In genomic region chr3:3589715-3590130, GRCh38 we compare ENCODE assay signal across 17 cellular contexts.
DNase-seq lines count a peak whose midpoint lies in the region; ATAC-seq, FAIRE-seq and TF ChIP-seq lines count a peak whose summit lies in the region.
"Had no signal": no experiment of that assay in that cellular context is flagged by ENCODE, and none has a peak within 500 bp of the region (broad histone marks: within the 10 kb centered on the region; RNA-seq: fewer than 3 reads in every experiment).

No MANE protein-coding gene starts in this region.

- H3K27ac Mint-ChIP-seq in stimulated activated naive B cell treated with anti-CD40 and anti-IgM and Interleukin-4, amounts not matched to agents 10 μg/mL and 1 μg/mL and 100 μg/mL, for 72 hours, result no peak overlapping the region
- H3K27ac Mint-ChIP-seq in activated CD4-positive, alpha-beta T cell treated with anti-CD3 and anti-CD28 coated beads, Interleukin-2, amount 10 ng/mL, durations not matched to agents 24 days and 14 days, result no peak overlapping the region

- no peaks in the 10 kb centered on the region for H3K4me1 ChIP-seq in HAP-1
- H3K4me1 ChIP-seq in pancreas, result no peaks in the 10 kb centered on the region
- H3K4me1 ChIP-seq: thyroid gland had no signal

- no peak overlapping the region for H3K4me3 ChIP-seq in HAP-1
- H3K4me3 ChIP-seq in pancreas, result no peak overlapping the region
- H3K4me3 ChIP-seq: dorsolateral prefrontal cortex, thyroid gland had no signal

- H3K36me3 Mint-ChIP-seq in stimulated activated naive B cell treated with anti-CD40 and anti-IgM and Interleukin-4, amounts not matched to agents 10 μg/mL and 1 μg/mL and 100 μg/mL, for 72 hours, result no peaks in the 10 kb centered on the region
- H3K36me3 Mint-ChIP-seq in activated CD4-positive, alpha-beta T cell treated with anti-CD3 and anti-CD28 coated beads, Interleukin-2, amount 10 ng/mL, durations not matched to agents 24 days and 14 days (ENCODE audit: low read depth), result no peaks in the 10 kb centered on the region

- H3K4me1 Mint-ChIP-seq in stimulated activated naive B cell treated with anti-CD40 and anti-IgM and Interleukin-4, amounts not matched to agents 10 μg/mL and 1 μg/mL and 100 μg/mL, for 72 hours, result peaks cover 0 to 5% of the 10 kb centered on the region in 2 donors
- no peaks in the 10 kb centered on the region for H3K4me1 Mint-ChIP-seq in activated CD4-positive, alpha-beta T cell treated with anti-CD3 and anti-CD28 coated beads, Interleukin-2, amount 10 ng/mL, durations not matched to agents 24 days and 14 days

- peak; percentile 36 for DNase-seq in NK-92 treated with Interleukin-12 subunit alpha and Interleukin-12 subunit beta, amount 100 ng/mL, for 24 hours (lab: John Stamatoyannopoulos, UW)
- no peak for DNase-seq in NK-92 (lab: John Stamatoyannopoulos, UW; ENCODE audit: unreplicated experiment)
- no peak for DNase-seq in stimulated activated naive B cell treated with anti-CD40 and anti-IgM and Interleukin-4, amounts not matched to agents 10 μg/mL and 1 μg/mL and 100 μg/mL, for 72 hours
- no peak for DNase-seq in HAP-1 (ENCODE audit: low spot score in 2 of 2)
- DNase-seq in activated CD4-positive, alpha-beta T cell treated with anti-CD3 and anti-CD28 coated beads, Interleukin-2, amount 10 ng/mL, durations not matched to agents 24 days and 14 days, result no peak
- no peak for DNase-seq in pancreas
- DNase-seq: 8988T, activated T-cell treated with anti-CD3 and anti-CD28 coated beads for 4 hours, dorsolateral prefrontal cortex, islet precursor cell, KBM-7, NCI-H446 treated with DMSO at 0.1 percent for 48 hours, SHP77 treated with DMSO at 0.1 percent for 48 hours, thyroid gland had no signal

- no peak for TF ChIP-seq CTCF in pancreas (IDR thresholded peaks at IDR 0.05)

- H3K4me3 Mint-ChIP-seq in stimulated activated naive B cell treated with anti-CD40 and anti-IgM and Interleukin-4, amounts not matched to agents 10 μg/mL and 1 μg/mL and 100 μg/mL, for 72 hours, result no peak overlapping the region
- H3K4me3 Mint-ChIP-seq in activated CD4-positive, alpha-beta T cell treated with anti-CD3 and anti-CD28 coated beads, Interleukin-2, amount 10 ng/mL, durations not matched to agents 24 days and 14 days, result no peak overlapping the region

- in situ Hi-C loops in HAP-1 (cut with MboI; ENCODE audit: low sequenced_read_pairs), result no loop called here

- peak; percentile 84 for ATAC-seq in HG02678 (IDR thresholded peaks at IDR 0.05; ENCODE audit: unreplicated experiment)
- ATAC-seq in HG03565 (IDR thresholded peaks at IDR 0.05; ENCODE audit: unreplicated experiment), result peak; percentile 86
- ATAC-seq in stimulated activated naive B cell treated with anti-CD40 and anti-IgM and Interleukin-4, amounts not matched to agents 10 μg/mL and 1 μg/mL and 100 μg/mL, for 72 hours (replicated peaks), result peak; percentile 27 to 56
- ATAC-seq in pancreas, result no peak
- ATAC-seq: sciatic nerve had no signal

- H3K9me3 ChIP-seq in HAP-1 (no peaks in the 10 kb centered on the region), pancreas (no peaks in the 10 kb centered on the region)
- H3K9me3 ChIP-seq: thyroid gland had no signal

- H3K27me3 ChIP-seq in HAP-1 (ENCODE audit: low read depth), result no peaks in the 10 kb centered on the region
- no peaks in the 10 kb centered on the region for H3K27me3 ChIP-seq in pancreas
- H3K27me3 ChIP-seq: dorsolateral prefrontal cortex, thyroid gland had no signal

- no peaks in the 10 kb centered on the region for H3K27me3 Mint-ChIP-seq in stimulated activated naive B cell treated with anti-CD40 and anti-IgM and Interleukin-4, amounts not matched to agents 10 μg/mL and 1 μg/mL and 100 μg/mL, for 72 hours
- no peaks in the 10 kb centered on the region for H3K27me3 Mint-ChIP-seq in activated CD4-positive, alpha-beta T cell treated with anti-CD3 and anti-CD28 coated beads, Interleukin-2, amount 10 ng/mL, durations not matched to agents 24 days and 14 days

- WGBS in pancreas, 2 donors, result 67 to 80% methylated on average over 3 of the region's 3 CpGs

- no peak for FAIRE-seq in pancreas (lab: Jason Lieb, UNC)

- peaks cover 0 to 4% of the 10 kb centered on the region in 2 donors for H3K9me3 Mint-ChIP-seq in stimulated activated naive B cell treated with anti-CD40 and anti-IgM and Interleukin-4, amounts not matched to agents 10 μg/mL and 1 μg/mL and 100 μg/mL, for 72 hours
- no peaks in the 10 kb centered on the region for H3K9me3 Mint-ChIP-seq in activated CD4-positive, alpha-beta T cell treated with anti-CD3 and anti-CD28 coated beads, Interleukin-2, amount 10 ng/mL, durations not matched to agents 24 days and 14 days

- intact Hi-C loops in activated CD4-positive, alpha-beta T cell treated with anti-CD3 and anti-CD28 coated beads, Interleukin-2, amount 10 ng/mL, durations not matched to agents 24 days and 14 days (cut with micrococcal nuclease), result no loop called here
- intact Hi-C loops in pancreas (cut with DNase I), result no loop called here

- H3K27ac ChIP-seq in pancreas, result no peak overlapping the region
- H3K27ac ChIP-seq: dorsolateral prefrontal cortex, thyroid gland had no signal

- H3K36me3 ChIP-seq in HAP-1 (replicated peaks), result no peaks in the 10 kb centered on the region
- H3K36me3 ChIP-seq in pancreas, result no peaks in the 10 kb centered on the region
- H3K36me3 ChIP-seq: thyroid gland had no signal

Comparison
In these comparisons a context has a peak if more than half of its experiments do, and no peak if none do; other contexts are left out.
1. ATAC-seq: peak in HG02678 (single experiment), HG03565 (single experiment) and stimulated activated naive B cell treated with anti-CD40 and anti-IgM and Interleukin-4, amounts not matched to agents 10 μg/mL and 1 μg/mL and 100 μg/mL, for 72 hours (2 of 2); none in pancreas (0 of 4).